In the genomic region with DNA sequence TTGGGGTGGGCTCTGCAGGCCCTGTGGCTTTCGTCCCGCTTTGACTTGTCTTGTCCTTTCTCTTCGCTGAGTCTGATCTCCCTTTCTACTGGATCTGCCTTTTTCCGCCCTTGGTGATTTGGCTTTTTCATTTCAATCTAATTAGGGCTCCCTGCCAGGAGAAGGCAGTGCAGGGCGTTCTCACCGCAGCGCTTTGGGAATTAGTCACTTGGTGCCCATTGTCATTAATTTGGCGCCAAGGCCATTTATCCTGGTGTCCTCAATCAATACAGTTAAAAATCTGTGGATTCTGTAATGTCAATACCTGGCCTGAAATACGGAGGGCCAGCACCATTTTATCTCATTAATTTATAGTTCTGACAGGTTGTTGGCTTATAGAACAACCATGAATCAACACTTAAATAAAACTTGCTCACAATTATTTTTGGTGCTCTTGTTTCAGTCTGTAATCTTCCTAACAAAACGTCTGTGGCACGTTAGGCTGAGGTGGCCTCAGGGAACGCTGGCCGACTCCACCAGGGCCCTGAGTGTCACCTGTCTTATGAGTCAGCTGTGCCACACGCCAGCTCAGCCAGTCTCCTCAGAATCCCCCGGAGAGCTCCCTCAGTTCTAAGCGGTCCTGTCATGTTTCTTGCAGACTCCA, we compare ENCODE assay signal across 16 cellular contexts.
DNase-seq lines count a peak whose midpoint lies in the region; ATAC-seq and TF ChIP-seq lines count a peak whose summit lies in the region.
"Had no signal": no experiment of that assay in that cellular context is flagged by ENCODE, and none has a peak within 500 bp of the region (broad histone marks: within the 10 kb centered on the region; RNA-seq: fewer than 3 reads in every experiment).

No MANE protein-coding gene starts in this region.

- ATAC-seq in PC-3, result peak; percentile 63
- no peak for ATAC-seq in GM21447 (IDR thresholded peaks at IDR 0.05; ENCODE audit: unreplicated experiment)
- no peak for ATAC-seq in GM21737 (IDR thresholded peaks at IDR 0.05; ENCODE audit: unreplicated experiment)
- ATAC-seq: activated CD4-positive, alpha-beta T cell treated with anti-CD3 and anti-CD28 coated beads for 36 hours had no signal

- peak overlapping the region; percentile 65 for H3K27ac Mint-ChIP-seq in neural crest cell (ENCODE audit: unreplicated experiment)
- H3K27ac Mint-ChIP-seq: activated CD4-positive, alpha-beta T cell treated with anti-CD3 and anti-CD28 coated beads for 36 hours; CD4-positive, alpha-beta T cell; mesothelial cell of epicardium had no signal

- TF ChIP-seq CTCF in PC-3 (conservative IDR thresholded peaks at IDR 0.05; ENCODE audit: low read depth, low read length) (no peak), neural crest cell (conservative IDR thresholded peaks at IDR 0.05) (no peak), GM13976 (IDR thresholded peaks at IDR 0.05; ENCODE audit: borderline replicate concordance, control extremely low read depth, extremely low read depth, insufficient read depth, missing control alignments) (no peak)

- in situ Hi-C loops in GM13976 (cut with MboI; ENCODE audit: low sequenced_read_pairs, unreplicated experiment), result no loop called here

- no peaks in the 10 kb centered on the region for H4K20me1 ChIP-seq in PC-3 (ENCODE audit: low read length)

- H2AFZ ChIP-seq in PC-3 (ENCODE audit: low read length), result 0 out of 2 replicates have a peak overlapping the region, but pooled peaks have one; percentile 24

- peaks cover 31% of the 10 kb centered on the region for H3K4me1 ChIP-seq in PC-3 (ENCODE audit: insufficient read depth, low read length)
- H3K4me1 ChIP-seq: testis had no signal

- H3K4me3 ChIP-seq in PC-3 (ENCODE audit: low read length), result no peak overlapping the region
- H3K4me3 ChIP-seq: testis had no signal

- H3K4me3 Mint-ChIP-seq in neural crest cell, result no peak overlapping the region
- H3K4me3 Mint-ChIP-seq: activated CD4-positive, alpha-beta T cell treated with anti-CD3 and anti-CD28 coated beads for 36 hours; CD4-positive, alpha-beta T cell; mesothelial cell of epicardium had no signal

- H3K27me3 Mint-ChIP-seq in neural crest cell (ENCODE audit: low read depth), result no peaks in the 10 kb centered on the region
- H3K27me3 Mint-ChIP-seq: activated CD4-positive, alpha-beta T cell treated with anti-CD3 and anti-CD28 coated beads for 36 hours; CD4-positive, alpha-beta T cell had no signal

- H3K9me3 ChIP-seq in PC-3 (ENCODE audit: low read length), result no peaks in the 10 kb centered on the region
- H3K9me3 ChIP-seq: testis had no signal

- CTCF ChIA-PET in PC-3 (lab: Charles Lee), result no interaction called here

- H3K79me2 ChIP-seq in PC-3 (ENCODE audit: low read length), result no peaks in the 10 kb centered on the region

- no peaks in the 10 kb centered on the region for H3K27me3 ChIP-seq in PC-3 (ENCODE audit: low read length)
- H3K27me3 ChIP-seq: testis had no signal

- peak overlapping the region; percentile 55 for H3K4me2 ChIP-seq in PC-3 (ENCODE audit: low read length)

- peak; percentile 99 for DNase-seq in DMS79 treated with DMSO at 0.1 percent for 48 hours (lab: John Stamatoyannopoulos, UW)
- DNase-seq in NCI-H1417 treated with DMSO at 0.1 percent for 48 hours (lab: John Stamatoyannopoulos, UW), result peak; percentile 53
- DNase-seq in PC-3, result peak; percentile 78
- DNase-seq in neural crest cell (ENCODE audit: low read depth, low spot score), result no peak
- DNase-seq in NCI-H2196 (lab: John Stamatoyannopoulos, UW; ENCODE audit: unreplicated experiment), result no peak
- no peak for DNase-seq in GM13976 (ENCODE audit: low spot score)
- DNase-seq: activated CD4-positive, alpha-beta T cell treated with anti-CD3 and anti-CD28 coated beads for 36 hours; activated T-cell treated with anti-CD3 and anti-CD28 coated beads, Interleukin-2, amount 50 U/mL, for 48 hours; CD4-positive, alpha-beta T cell; effector memory CD4-positive, alpha-beta T cell; MV-4-11; T-helper 1 cell; testis had no signal

- no peaks in the 10 kb centered on the region for H3K9me3 Mint-ChIP-seq in neural crest cell
- H3K9me3 Mint-ChIP-seq: CD4-positive, alpha-beta T cell; mesothelial cell of epicardium had no signal

- intact Hi-C loops in PC-3 (cut with micrococcal nuclease), result no loop called here

- no peaks in the 10 kb centered on the region for H3K36me3 Mint-ChIP-seq in neural crest cell (ENCODE audit: low read depth)

- H3K9ac ChIP-seq in PC-3 (ENCODE audit: low read length), result no peak overlapping the region

- no peaks in the 10 kb centered on the region for H3F3A ChIP-seq in PC-3 (ENCODE audit: low read length, unreplicated experiment)

- H3K9me2 ChIP-seq in PC-3 (replicated peaks; ENCODE audit: low read length), result no peaks in the 10 kb centered on the region

- H3K27ac ChIP-seq in PC-3 (ENCODE audit: low read length), result peak overlapping the region; percentile 44
- H3K27ac ChIP-seq: testis had no signal

- BruUV-seq in PC-3 (replicated peaks; lab: Mats Ljungman, UMichigan), result no TSS peak

- POLR2A ChIA-PET in PC-3 (lab: Charles Lee; ENCODE audit: unreplicated experiment), result no interaction called here

- H3K36me3 ChIP-seq in PC-3 (ENCODE audit: low read depth, low read length), result no peaks in the 10 kb centered on the region

- H3K4me1 Mint-ChIP-seq in neural crest cell, result no peaks in the 10 kb centered on the region

Comparison
In these comparisons a context has a peak if more than half of its experiments do, and no peak if none do; other contexts are left out.
1. DNase-seq: peak in DMS79 treated with DMSO at 0.1 percent for 48 hours (single experiment), NCI-H1417 treated with DMSO at 0.1 percent for 48 hours (single experiment) and PC-3 (single experiment); none in neural crest cell (single experiment), NCI-H2196 (single experiment) and GM13976 (single experiment).